20 cellular contexts compared by ENCODE assay signal in genomic region chr13:111198979-111199378, GRCh38.
"Had no signal": no experiment of that assay in that cellular context is flagged by ENCODE, and none has a peak within 500 bp of the region (broad histone marks: within the 10 kb centered on the region; RNA-seq: fewer than 3 reads in every experiment).

No MANE protein-coding gene starts in this region.

- H3K27me3 ChIP-seq: colonic mucosa, dorsolateral prefrontal cortex, esophagus muscularis mucosa, gastrocnemius medialis had no signal

- H3K4me3 ChIP-seq: colonic mucosa, dorsolateral prefrontal cortex, esophagus muscularis mucosa, gastrocnemius medialis, left ventricle myocardium inferior had no signal

- H3K4me1 ChIP-seq: colonic mucosa had no signal

- DNase-seq: activated CD4-positive, alpha-beta T cell treated with anti-CD3 and anti-CD28 coated beads, Interleukin-2, amount 10 ng/mL, durations not matched to agents 7 days and 5 days; activated CD4-positive, CD25-positive, alpha-beta regulatory T cell treated with anti-CD3 and anti-CD28 coated beads, Interleukin-2, amount 50 U/mL, for 72 hours; activated CD8-positive, alpha-beta T cell treated with anti-CD3 and anti-CD28 coated beads for 36 hours; activated T-cell treated with anti-CD3 and anti-CD28 coated beads, Interleukin-2, amount 50 U/mL, for 1 hour; central memory CD4-positive, alpha-beta T cell; colonic mucosa; dorsolateral prefrontal cortex; effector memory CD8-positive, alpha-beta T cell; gastrocnemius medialis; head of caudate nucleus; hypothalamus; left ventricle myocardium inferior; naive thymus-derived CD8-positive, alpha-beta T cell; retina; stimulated activated CD4-positive, alpha-beta T cell treated with anti-CD3 and anti-CD28 coated beads, Interleukin-2, amount 100 ng/mL, for 48 hours; stimulated activated CD8-positive, alpha-beta memory T cell treated with anti-CD3 and anti-CD28 coated beads, Interleukin-4, amount 100 ng/mL, for 48 hours; stimulated activated naive CD4-positive, alpha-beta T cell had no signal

- H3K9me3 ChIP-seq: colonic mucosa, esophagus muscularis mucosa, gastrocnemius medialis, left ventricle myocardium inferior had no signal

- H3K27ac ChIP-seq: colonic mucosa, dorsolateral prefrontal cortex, esophagus muscularis mucosa, gastrocnemius medialis, left ventricle myocardium inferior, VCaP had no signal

- ATAC-seq: activated CD8-positive, alpha-beta T cell treated with anti-CD3 and anti-CD28 coated beads for 36 hours; activated naive CD4-positive, alpha-beta T cell treated with anti-CD3 and anti-CD28 coated beads, Interleukin-2, amount 50 U/mL, for 72 hours; effector memory CD8-positive, alpha-beta T cell; gastrocnemius medialis; naive thymus-derived CD8-positive, alpha-beta T cell had no signal

- H3K36me3 ChIP-seq: colonic mucosa, gastrocnemius medialis had no signal
